30 cellular contexts compared by ENCODE assay signal in the genomic region with DNA sequence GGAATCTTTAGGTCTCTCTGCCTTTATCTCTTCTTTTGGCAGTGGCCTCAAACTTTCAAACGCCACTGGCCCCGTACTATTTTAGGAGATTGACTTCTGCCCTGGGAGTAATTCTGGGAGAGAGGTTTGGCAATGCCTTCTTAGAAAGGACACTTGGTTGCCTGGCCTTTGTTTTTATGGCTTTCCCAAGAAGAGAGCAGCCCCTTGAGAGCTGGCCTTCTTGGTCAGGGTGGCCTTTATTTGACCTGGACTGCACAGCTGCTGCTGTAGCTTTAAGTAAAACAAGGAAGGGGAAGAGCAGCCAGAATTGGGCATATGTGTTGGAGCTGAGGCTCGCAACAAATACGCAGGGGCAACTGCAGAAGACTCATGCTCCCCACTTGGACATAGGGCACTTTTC.
DNase-seq lines count a peak whose midpoint lies in the region; ATAC-seq and TF ChIP-seq lines count a peak whose summit lies in the region.
"Had no signal": no experiment of that assay in that cellular context is flagged by ENCODE, and none has a peak within 500 bp of the region (broad histone marks: within the 10 kb centered on the region; RNA-seq: fewer than 3 reads in every experiment).

No MANE protein-coding gene starts in this region.

- peaks cover 8% of the 10 kb centered on the region for H3K36me3 Mint-ChIP-seq in nephron progenitor cell (ENCODE audit: low read depth)
- no peaks in the 10 kb centered on the region for H3K36me3 Mint-ChIP-seq in activated CD8-positive, alpha-beta memory T cell treated with anti-CD3 and anti-CD28 coated beads, Interleukin-2, amount 10 ng/mL, durations not matched to agents 7 days and 5 days
- H3K36me3 Mint-ChIP-seq: CD14-positive monocyte, natural killer cell had no signal

- TF ChIP-seq CTCF in liver (IDR thresholded peaks at IDR 0.05; ENCODE audit: low read depth, low read length, missing input control) (no peak), right lobe of liver (IDR thresholded peaks at IDR 0.05) (no peak), nephron progenitor cell (IDR thresholded peaks at IDR 0.05) (no peak), upper lobe of right lung (IDR thresholded peaks at IDR 0.05) (no peak)

- peaks cover 5% of the 10 kb centered on the region for H3K9me3 Mint-ChIP-seq in nephron progenitor cell
- no peaks in the 10 kb centered on the region for H3K9me3 Mint-ChIP-seq in activated CD8-positive, alpha-beta memory T cell treated with anti-CD3 and anti-CD28 coated beads, Interleukin-2, amount 10 ng/mL, durations not matched to agents 7 days and 5 days (ENCODE audit: low read depth)
- H3K9me3 Mint-ChIP-seq: activated T-cell treated with anti-CD3 and anti-CD28 coated beads, Interleukin-2, amount 50 U/mL, for 72 hours; dendritic cell treated with granulocyte-macrophage colony-stimulating factor and Interleukin-4, amounts not matched to agents 40 ng/mL and 50 ng/mL, for 4 days; HFFc6; natural killer cell had no signal

- peaks cover 3% of the 10 kb centered on the region for H3K27me3 Mint-ChIP-seq in nephron progenitor cell (ENCODE audit: low read depth, poor library complexity)
- peaks cover 36% of the 10 kb centered on the region for H3K27me3 Mint-ChIP-seq in activated CD8-positive, alpha-beta memory T cell treated with anti-CD3 and anti-CD28 coated beads, Interleukin-2, amount 10 ng/mL, durations not matched to agents 7 days and 5 days

- DNase-seq in right lobe of liver, result no peak
- no peak for DNase-seq in Right ventricle myocardium inferior (ENCODE audit: missing footprints)
- DNase-seq in nephron progenitor cell, result peak; percentile 21
- no peak for DNase-seq in upper lobe of right lung
- no peak for DNase-seq in activated CD8-positive, alpha-beta memory T cell treated with anti-CD3 and anti-CD28 coated beads, Interleukin-2, amount 10 ng/mL, durations not matched to agents 7 days and 5 days
- DNase-seq: activated CD4-positive, alpha-beta T cell treated with anti-CD3 and anti-CD28 coated beads, Interleukin-2, amount 50 U/mL, for 4 hours; activated naive CD4-positive, alpha-beta T cell; activated T-cell treated with anti-CD3 and anti-CD28 coated beads, Interleukin-2, amount 50 U/mL, for 72 hours; Caco-2; DMS53; HFFc6; kidney glomerular epithelial cell; natural killer cell; NCI-H1417; NCI-H2081; NCI-H345; NCI-H748 treated with DMSO at 0.1 percent for 48 hours; SK-N-SH; stimulated activated CD4-positive, alpha-beta T cell treated with anti-CD3 and anti-CD28 coated beads, Interleukin-1b, Interleukin-23, amount 100 ng/mL, for 48 hours; stimulated activated naive CD8-positive, alpha-beta T cell treated with anti-CD3 and anti-CD28 coated beads, Interleukin-15, Interleukin-2, amounts not matched to agents 100 U/mL and 50 U/mL, for 24 hours; testis had no signal

- H3K27ac ChIP-seq in liver (ENCODE audit: low read depth in 1 of 2, low read length in 2 of 2) (no peak overlapping the region), right lobe of liver (peak overlapping the region in 1 of 3 donors; percentile 33), upper lobe of right lung (no peak overlapping the region)
- H3K27ac ChIP-seq: 22Rv1, testis had no signal

- no peak for TF ChIP-seq RAD21 in liver (IDR thresholded peaks at IDR 0.05)

- peak overlapping the region; percentile 92 for H3K27ac Mint-ChIP-seq in nephron progenitor cell
- H3K27ac Mint-ChIP-seq in activated CD8-positive, alpha-beta memory T cell treated with anti-CD3 and anti-CD28 coated beads, Interleukin-2, amount 10 ng/mL, durations not matched to agents 7 days and 5 days, result no peak overlapping the region
- H3K27ac Mint-ChIP-seq: activated T-cell treated with anti-CD3 and anti-CD28 coated beads, Interleukin-2, amount 50 U/mL, for 72 hours; CD14-positive monocyte; dendritic cell treated with granulocyte-macrophage colony-stimulating factor and Interleukin-4, amounts not matched to agents 40 ng/mL and 50 ng/mL, for 4 days; HFFc6; natural killer cell had no signal

- no peak for TF ChIP-seq POLR2A in right lobe of liver (IDR thresholded peaks at IDR 0.05)

- H3K27me3 ChIP-seq in liver (ENCODE audit: control insufficient read depth in 4 of 4, insufficient read depth in 4 of 4, low read length in 3 of 4) (no peaks in the 10 kb centered on the region), right lobe of liver (no peaks in the 10 kb centered on the region), upper lobe of right lung (no peaks in the 10 kb centered on the region)
- H3K27me3 ChIP-seq: testis had no signal

- H3K9me3 ChIP-seq in liver (ENCODE audit: control insufficient read depth in 4 of 4, low read length in 3 of 4) (no peaks in the 10 kb centered on the region), right lobe of liver (no peaks in the 10 kb centered on the region), upper lobe of right lung (no peaks in the 10 kb centered on the region)
- H3K9me3 ChIP-seq: Caco-2, SK-N-SH, testis had no signal

- CTCF ChIA-PET in activated CD8-positive, alpha-beta memory T cell treated with anti-CD3 and anti-CD28 coated beads, Interleukin-2, amount 10 ng/mL, durations not matched to agents 7 days and 5 days (lab: Charles Lee), result interaction anchor here (1.0 to 1.5 kb wide), 2 partner anchors 31 to 32 kb away, joined by 3 to 9 read pairs; no protein-coding TSS in a partner anchor

- H3K4me1 Mint-ChIP-seq in nephron progenitor cell, result peaks cover 60% of the 10 kb centered on the region
- peaks cover 26% of the 10 kb centered on the region for H3K4me1 Mint-ChIP-seq in activated CD8-positive, alpha-beta memory T cell treated with anti-CD3 and anti-CD28 coated beads, Interleukin-2, amount 10 ng/mL, durations not matched to agents 7 days and 5 days

- ATAC-seq in right lobe of liver (no peak), Right ventricle myocardium inferior (peak; percentile 15), upper lobe of right lung (peak; percentile 39), GM18870 (IDR thresholded peaks at IDR 0.05; ENCODE audit: unreplicated experiment) (no peak), HG03095 (IDR thresholded peaks at IDR 0.05; ENCODE audit: unreplicated experiment) (no peak)
- no peak for ATAC-seq in activated CD8-positive, alpha-beta memory T cell treated with anti-CD3 and anti-CD28 coated beads, Interleukin-2, amount 10 ng/mL, durations not matched to agents 7 days and 5 days
- ATAC-seq: activated T-cell treated with anti-CD3 and anti-CD28 coated beads, Interleukin-2, amount 50 U/mL, for 72 hours; esophagus mucosa; natural killer cell; stimulated activated naive CD8-positive, alpha-beta T cell treated with anti-CD3 and anti-CD28 coated beads, Interleukin-15, Interleukin-2, amounts not matched to agents 100 U/mL and 50 U/mL, for 24 hours had no signal

- H3K9ac ChIP-seq in liver (ENCODE audit: low read depth in 1 of 2, low read length in 2 of 2), result no peak overlapping the region
- H3K9ac ChIP-seq: SK-N-SH had no signal

- peak overlapping the region; percentile 33 for H3K4me3 Mint-ChIP-seq in nephron progenitor cell
- no peak overlapping the region for H3K4me3 Mint-ChIP-seq in activated CD8-positive, alpha-beta memory T cell treated with anti-CD3 and anti-CD28 coated beads, Interleukin-2, amount 10 ng/mL, durations not matched to agents 7 days and 5 days
- H3K4me3 Mint-ChIP-seq: activated T-cell treated with anti-CD3 and anti-CD28 coated beads, Interleukin-2, amount 50 U/mL, for 72 hours; dendritic cell treated with granulocyte-macrophage colony-stimulating factor and Interleukin-4, amounts not matched to agents 40 ng/mL and 50 ng/mL, for 4 days; HFFc6; natural killer cell had no signal

- H3K4me1 ChIP-seq in liver (ENCODE audit: control insufficient read depth in 4 of 4, insufficient read depth in 4 of 4, low read length in 3 of 4) (peaks cover 2 to 16% (median 7%) of the 10 kb centered on the region in 4 donors), right lobe of liver (peaks cover 0 to 19% (median 0%) of the 10 kb centered on the region in 4 donors), upper lobe of right lung (no peaks in the 10 kb centered on the region)
- H3K4me1 ChIP-seq: Caco-2, testis had no signal

- intact Hi-C loops in right lobe of liver (cut with DNase I), result loop anchor here in 1 of 2 donors (10.0 kb wide), 1 partner anchor 58 kb away; a partner anchor contains a TSS
- intact Hi-C loops in Right ventricle myocardium inferior (cut with DNase I), result no loop called here
- intact Hi-C loops in upper lobe of right lung (cut with DNase I), result no loop called here

- 50% methylated on average over 4 of the region's 4 CpGs for WGBS in liver
- WGBS in right lobe of liver (ENCODE audit: insufficient coverage, low coverage, low lambda C conversion rate, missing lambda C conversion rate), result 13% methylated on average over 2 of the region's 4 CpGs

- peaks cover 5 to 19% (median 15%) of the 10 kb centered on the region in 4 donors for H3K36me3 ChIP-seq in liver (ENCODE audit: control insufficient read depth in 4 of 4, insufficient read depth in 3 of 4, low read depth in 1 of 4, low read length in 3 of 4)
- peaks cover 0 to 28% (median 11%) of the 10 kb centered on the region in 4 donors for H3K36me3 ChIP-seq in right lobe of liver
- H3K36me3 ChIP-seq in upper lobe of right lung, result peaks cover 6% of the 10 kb centered on the region

- no peak overlapping the region for H3K4me3 ChIP-seq in liver (ENCODE audit: low read depth in 1 of 3, low read length in 3 of 3)
- no peak overlapping the region for H3K4me3 ChIP-seq in right lobe of liver
- H3K4me3 ChIP-seq in upper lobe of right lung, result no peak overlapping the region
- H3K4me3 ChIP-seq: lung, smooth muscle cell, testis had no signal

TF ChIP-seq in liver, 16 proteins besides CTCF, POLR2A, EP300 and RAD21 (continues in another document):
- no peak for TF ChIP-seq EGR1 (IDR thresholded peaks at IDR 0.05; ENCODE audit: low read depth in 2 of 2)
- TF ChIP-seq RXRA (IDR thresholded peaks at IDR 0.05), result no peak

Comparison
In these comparisons a context has a peak if more than half of its experiments do, and no peak if none do; other contexts are left out.
1. ATAC-seq: peak in Right ventricle myocardium inferior (single experiment) and upper lobe of right lung (single experiment); none in right lobe of liver (0 of 4), activated CD8-positive, alpha-beta memory T cell treated with anti-CD3 and anti-CD28 coated beads, Interleukin-2, amount 10 ng/mL, durations not matched to agents 7 days and 5 days (single experiment), GM18870 (single experiment) and HG03095 (single experiment).